ENCODE assay signal across 1 cellular context in genomic region chr11:106390078-106390477, GRCh38.
TF ChIP-seq lines count a peak whose summit lies in the region.

No MANE protein-coding gene starts in this region.

TF ChIP-seq in SK-N-SH treated with all-trans-retinoic acid at 6 μM for 48 hours, 23 proteins besides CTCF, POLR2A, EP300 and RAD21 (continued from another document):
- TF ChIP-seq POU6F1 (CRISPR knock-in tag; IDR thresholded peaks at IDR 0.05; ENCODE audit: borderline replicate concordance, low read depth) (no peak), ZNF565 (CRISPR knock-in tag; conservative IDR thresholded peaks at IDR 0.05; ENCODE audit: low read depth) (no peak), ZNF8 (CRISPR knock-in tag; IDR thresholded peaks at IDR 0.05) (no peak), ISL1 (CRISPR knock-in tag; IDR thresholded peaks at IDR 0.05) (no peak), TCF4 (CRISPR knock-in tag; IDR thresholded peaks at IDR 0.05; ENCODE audit: borderline replicate concordance) (no peak), RARB (CRISPR knock-in tag; IDR thresholded peaks at IDR 0.05) (no peak)
- TF ChIP-seq, protein P1, sequence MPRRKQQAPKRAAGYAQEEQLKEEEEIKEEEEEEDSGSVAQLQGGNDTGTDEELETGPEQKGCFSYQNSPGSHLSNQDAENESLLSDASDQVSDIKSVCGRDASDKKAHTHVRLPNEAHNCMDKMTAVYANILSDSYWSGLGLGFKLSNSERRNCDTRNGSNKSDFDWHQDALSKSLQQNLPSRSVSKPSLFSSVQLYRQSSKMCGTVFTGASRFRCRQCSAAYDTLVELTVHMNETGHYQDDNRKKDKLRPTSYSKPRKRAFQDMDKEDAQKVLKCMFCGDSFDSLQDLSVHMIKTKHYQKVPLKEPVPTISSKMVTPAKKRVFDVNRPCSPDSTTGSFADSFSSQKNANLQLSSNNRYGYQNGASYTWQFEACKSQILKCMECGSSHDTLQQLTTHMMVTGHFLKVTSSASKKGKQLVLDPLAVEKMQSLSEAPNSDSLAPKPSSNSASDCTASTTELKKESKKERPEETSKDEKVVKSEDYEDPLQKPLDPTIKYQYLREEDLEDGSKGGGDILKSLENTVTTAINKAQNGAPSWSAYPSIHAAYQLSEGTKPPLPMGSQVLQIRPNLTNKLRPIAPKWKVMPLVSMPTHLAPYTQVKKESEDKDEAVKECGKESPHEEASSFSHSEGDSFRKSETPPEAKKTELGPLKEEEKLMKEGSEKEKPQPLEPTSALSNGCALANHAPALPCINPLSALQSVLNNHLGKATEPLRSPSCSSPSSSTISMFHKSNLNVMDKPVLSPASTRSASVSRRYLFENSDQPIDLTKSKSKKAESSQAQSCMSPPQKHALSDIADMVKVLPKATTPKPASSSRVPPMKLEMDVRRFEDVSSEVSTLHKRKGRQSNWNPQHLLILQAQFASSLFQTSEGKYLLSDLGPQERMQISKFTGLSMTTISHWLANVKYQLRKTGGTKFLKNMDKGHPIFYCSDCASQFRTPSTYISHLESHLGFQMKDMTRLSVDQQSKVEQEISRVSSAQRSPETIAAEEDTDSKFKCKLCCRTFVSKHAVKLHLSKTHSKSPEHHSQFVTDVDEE (CRISPR knock-in tag; IDR thresholded peaks at IDR 0.05) = no peak
